In the genomic region with DNA sequence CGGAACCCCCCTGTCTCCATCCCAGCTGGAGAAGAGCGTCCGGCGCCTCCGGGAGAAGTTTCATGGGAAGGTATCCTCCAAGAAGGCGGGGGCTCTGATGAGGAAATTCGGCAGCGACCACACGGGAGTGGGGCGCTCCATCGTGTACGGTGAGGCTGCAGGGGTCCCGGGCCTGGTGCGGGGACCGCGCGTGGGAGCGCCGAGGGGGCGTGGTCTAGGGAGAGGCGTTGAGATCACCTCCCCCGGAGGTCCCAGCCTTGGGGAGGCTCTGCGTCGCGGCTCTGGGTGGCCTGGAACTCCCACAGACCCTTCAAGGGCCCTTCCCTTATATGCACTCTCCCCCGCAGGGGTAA, we compare ENCODE assay signal across 7 cellular contexts. TPM values are rescaled to one million over a fixed set of nuclear protein-coding genes. Genes with fewer than 3 reads are reported as not detected.
A peak's percentile ranks its signal among the peaks of the same experiment; 100 is the strongest.
DNase-seq lines count a peak whose midpoint lies in the region; ATAC-seq, FAIRE-seq and TF ChIP-seq lines count a peak whose summit lies in the region.

No MANE protein-coding gene starts in this region.

- 61% methylated on average over 10 of the region's 26 CpGs for WGBS in HepG2 (ENCODE audit: low lambda C conversion rate)

- peaks cover under 1% of the 10 kb centered on the region for H3K36me3 ChIP-seq in NT2/D1 (ENCODE audit: insufficient read depth, insufficient read length, low read length)
- peaks cover 2 to 4% of the 10 kb centered on the region in 2 experiments; a peak in 2 of 5 replicates for H3K36me3 ChIP-seq in HepG2 (replicated peaks in 1 of 2; ENCODE audit: control insufficient read depth in 1 of 2, insufficient read depth in 2 of 2, low read length in 2 of 2)

- ATAC-seq in HepG2 (no peak), HG02588 (IDR thresholded peaks at IDR 0.05; ENCODE audit: unreplicated experiment) (no peak), GM18519 (IDR thresholded peaks at IDR 0.05; ENCODE audit: low FRiP score, unreplicated experiment) (no peak)
- ATAC-seq in stimulated activated naive CD8-positive, alpha-beta T cell treated with anti-CD3 and anti-CD28 coated beads, Interleukin-15, Interleukin-2, amounts not matched to agents 100 U/mL and 50 U/mL, for 24 hours = no peak

- H2AFZ ChIP-seq in HepG2 (ENCODE audit: low read length) = no peak overlapping the region

- no peak for FAIRE-seq in HepG2 (lab: Jason Lieb, UNC)

- no peak for TF ChIP-seq CTCF in astrocyte of the cerebellum (IDR thresholded peaks at IDR 0.05; ENCODE audit: low read depth, low read length, missing control alignments)
- no peak for TF ChIP-seq CTCF in HepG2 (CRISPR knock-in tag; IDR thresholded peaks at IDR 0.05)

- no peak for TF ChIP-seq EP300 in HepG2 (IDR thresholded peaks at IDR 0.05; ENCODE audit: low read depth in 2 of 2, low read length in 2 of 2)
- no peak for TF ChIP-seq EP300 in HepG2 (CRISPR knock-in tag; IDR thresholded peaks at IDR 0.05; ENCODE audit: borderline replicate concordance)

- DNase-seq in NT2/D1 (ENCODE audit: low read depth, low spot score) = no peak
- no peak for DNase-seq in astrocyte of the cerebellum (ENCODE audit: low read depth)
- DNase-seq in HepG2 (ENCODE audit: low spot score) = no peak
- DNase-seq in stimulated activated naive CD8-positive, alpha-beta T cell treated with anti-CD3 and anti-CD28 coated beads, Interleukin-15, Interleukin-2, amounts not matched to agents 100 U/mL and 50 U/mL, for 24 hours = peak; percentile 66
- DNase-seq in putamen (ENCODE audit: low spot score) = no peak

- H3K4me3 ChIP-seq in NT2/D1 (ENCODE audit: insufficient read length, low read depth) (peak overlapping the region; percentile 83), astrocyte of the cerebellum (ENCODE audit: low read depth, low read length) (peak overlapping the region; percentile 95), HepG2 (replicated peaks in 1 of 3; ENCODE audit: insufficient read depth in 1 of 3, low read depth in 2 of 3, low read length in 3 of 3) (peak overlapping the region; percentile 82 to 95 (median 91); a peak in 5 of 6 replicates)

- CTCF ChIA-PET in HepG2 (lab: Yijun Ruan, JAX; ENCODE audit: low intra/inter-chr PET ratio, low total read pairs) = no interaction called here

- H3K79me2 ChIP-seq in HepG2 (ENCODE audit: insufficient read depth, low read length) = no peaks in the 10 kb centered on the region

- intact Hi-C loops in HepG2 (cut with micrococcal nuclease; ENCODE audit: unreplicated experiment) = no loop called here

- no peaks in the 10 kb centered on the region for H4K20me1 ChIP-seq in HepG2 (ENCODE audit: insufficient read depth, low read length)

- H3K27ac ChIP-seq in HepG2 (ENCODE audit: extremely low read length, insufficient read depth, low read length) = no peak overlapping the region

- H3K4me2 ChIP-seq in HepG2 (ENCODE audit: low read depth, low read length) = peak overlapping the region; percentile 86

- H3K9ac ChIP-seq in NT2/D1 (ENCODE audit: insufficient read length, low read depth) (peak overlapping the region; percentile 56), HepG2 (ENCODE audit: insufficient read depth, low read depth, low read length) (0 out of 2 replicates have a peak overlapping the region, but pooled peaks have one; percentile 5)

- no peaks in the 10 kb centered on the region for H3K9me3 ChIP-seq in NT2/D1 (ENCODE audit: insufficient read depth, low read length)
- H3K9me3 ChIP-seq in HepG2 (ENCODE audit: low read length) = no peaks in the 10 kb centered on the region

- no peak for TF ChIP-seq RAD21 in HepG2 (CRISPR knock-in tag; IDR thresholded peaks at IDR 0.05)

- POLR2A ChIA-PET in HepG2 (lab: Yijun Ruan, JAX) = interaction anchor here (0.6 kb wide), 1 partner anchor 139 kb away, joined by 3 read pairs; no protein-coding TSS in a partner anchor

- TF ChIP-seq POLR2A in HepG2 (IDR thresholded peaks at IDR 0.05; ENCODE audit: insufficient read depth in 1 of 2, low read depth in 2 of 2, low read length in 2 of 2) = no peak

- no TSS peak for BruUV-seq in HepG2 (replicated peaks; lab: Mats Ljungman, UMichigan)

- in situ Hi-C loops in astrocyte of the cerebellum (cut with HindIII; ENCODE audit: low sequenced_read_pairs) (no loop called here), HepG2 (cut with HindIII; ENCODE audit: extremely low pct_ligation_motif_present, low pct_unique_long_range_greater_than_20kb) (no loop called here)

- H3K27me3 ChIP-seq in NT2/D1 (ENCODE audit: insufficient read depth, insufficient read length) (peaks cover 11% of the 10 kb centered on the region), HepG2 (ENCODE audit: control insufficient read depth in 1 of 2, insufficient read depth in 2 of 2, low read length in 2 of 2) (no peaks in the 10 kb centered on the region)

- H3K4me1 ChIP-seq in NT2/D1 (ENCODE audit: insufficient read depth, insufficient read length) (peaks cover 2% of the 10 kb centered on the region), HepG2 (ENCODE audit: insufficient read depth, low read length) (peaks cover 45% of the 10 kb centered on the region)

RNA-seq across cellular contexts. Expression of a gene that starts 0.8 kb away (rescaled TPM):
- 8.9 and 12.3 TPM in 2 replicates for total RNA-seq in HepG2 (2016; rRNA removed; fragmentation: Illumina TruSeq; extraction: Trizol)
- total RNA-seq in HepG2 (2016; cell fraction: cytosol; rRNA removed; fragmentation: Illumina TruSeq; extraction: Trizol; ENCODE audit: low read depth) = 7.9 and 8.8 TPM in 2 replicates
- 9.0 and 12.8 TPM in 2 replicates for total RNA-seq in HepG2 (2016; cell fraction: insoluble cytoplasmic fraction; rRNA removed; fragmentation: Illumina TruSeq; extraction: Trizol)
- total RNA-seq in HepG2 (2016; cell fraction: membrane; rRNA removed; fragmentation: Illumina TruSeq; extraction: Trizol) = 14.0 and 14.3 TPM in 2 replicates
- 8.6 and 11.4 TPM in 2 replicates for total RNA-seq in HepG2 (2016; cell fraction: nucleus; rRNA removed; fragmentation: Illumina TruSeq; extraction: Trizol)
- polyA plus RNA-seq in HepG2 (2011; rRNA removed) = 36.4 and 47.5 TPM in 2 replicates
- 25.4 and 30.5 TPM in 2 replicates for polyA plus RNA-seq in HepG2 (2011; cell fraction: cytosol; rRNA removed)
- polyA plus RNA-seq in HepG2 (2011; cell fraction: nucleus; rRNA removed) = 157 and 161 TPM in 2 replicates
- 11.5 and 18.6 TPM in 2 replicates for polyA plus RNA-seq in HepG2 (2012)
- 9.0 and 10.1 TPM in 2 replicates for polyA plus RNA-seq in HepG2 (2016; cell fraction: cytosol; fragmentation: Illumina TruSeq; extraction: Trizol; ENCODE audit: low read depth)
- 12.6 and 14.6 TPM in 2 replicates for polyA plus RNA-seq in HepG2 (2016; cell fraction: insoluble cytoplasmic fraction; fragmentation: Illumina TruSeq; extraction: Trizol; ENCODE audit: low read depth)
- polyA plus RNA-seq in HepG2 (2016; cell fraction: membrane; fragmentation: Illumina TruSeq; extraction: Trizol; ENCODE audit: low read depth) = 13.7 and 14.9 TPM in 2 replicates
- 35.0 and 36.4 TPM in 2 replicates for polyA plus RNA-seq in HepG2 (2016; cell fraction: nucleus; fragmentation: Illumina TruSeq; extraction: Trizol; ENCODE audit: insufficient read depth, low read depth)
- polyA minus RNA-seq in HepG2 (2011; rRNA and poly(A)+ RNA removed; ENCODE audit: low replicate concordance) = 19.0 and 19.3 TPM in 2 replicates
- 13.9 and 15.2 TPM in 2 replicates for polyA minus RNA-seq in HepG2 (2011; cell fraction: cytosol; rRNA and poly(A)+ RNA removed)
- polyA minus RNA-seq in HepG2 (2011; cell fraction: nucleus; rRNA and poly(A)+ RNA removed) = 18.2 and 21.1 TPM in 2 replicates

RNA-seq across cellular contexts. Expression of a gene that starts 15.6 kb away (rescaled TPM):
- 0.15 TPM in 1 of 2 replicates, not detected in the other for total RNA-seq in HepG2 (2016; rRNA removed; fragmentation: Illumina TruSeq; extraction: Trizol)
- not detected in 2 replicates for total RNA-seq in HepG2 (2016; cell fraction: cytosol; rRNA removed; fragmentation: Illumina TruSeq; extraction: Trizol; ENCODE audit: low read depth)
- total RNA-seq in HepG2 (2016; cell fraction: insoluble cytoplasmic fraction; rRNA removed; fragmentation: Illumina TruSeq; extraction: Trizol) = 0.24 TPM in 1 of 2 replicates, not detected in the other
- 0.14 TPM in 1 of 2 replicates, not detected in the other for total RNA-seq in HepG2 (2016; cell fraction: membrane; rRNA removed; fragmentation: Illumina TruSeq; extraction: Trizol)
- total RNA-seq in HepG2 (2016; cell fraction: nucleus; rRNA removed; fragmentation: Illumina TruSeq; extraction: Trizol) = 0.31 TPM in 1 of 2 replicates, not detected in the other
- 1.4 and 2.2 TPM in 2 replicates for polyA plus RNA-seq in HepG2 (2011; rRNA removed)
- polyA plus RNA-seq in HepG2 (2011; cell fraction: cytosol; rRNA removed) = 1.8 and 2.1 TPM in 2 replicates
- polyA plus RNA-seq in HepG2 (2011; cell fraction: nucleus; rRNA removed) = 4.3 and 5.8 TPM in 2 replicates
- polyA plus RNA-seq in HepG2 (2012) = 0.85 and 1.0 TPM in 2 replicates
- polyA plus RNA-seq in HepG2 (2016; cell fraction: cytosol; fragmentation: Illumina TruSeq; extraction: Trizol; ENCODE audit: low read depth) = 0.18 and 0.20 TPM in 2 replicates
- 0.16 TPM in 1 of 2 replicates, not detected in the other for polyA plus RNA-seq in HepG2 (2016; cell fraction: insoluble cytoplasmic fraction; fragmentation: Illumina TruSeq; extraction: Trizol; ENCODE audit: low read depth)
- polyA plus RNA-seq in HepG2 (2016; cell fraction: membrane; fragmentation: Illumina TruSeq; extraction: Trizol; ENCODE audit: low read depth) = 0.09 TPM in 1 of 2 replicates, not detected in the other
- 0.70 TPM in 1 of 2 replicates, not detected in the other for polyA plus RNA-seq in HepG2 (2016; cell fraction: nucleus; fragmentation: Illumina TruSeq; extraction: Trizol; ENCODE audit: insufficient read depth, low read depth)
- 0.30 and 0.96 TPM in 2 replicates for polyA minus RNA-seq in HepG2 (2011; rRNA and poly(A)+ RNA removed; ENCODE audit: low replicate concordance)
- polyA minus RNA-seq in HepG2 (2011; cell fraction: cytosol; rRNA and poly(A)+ RNA removed) = 0.53 and 0.89 TPM in 2 replicates
- 0.25 and 0.52 TPM in 2 replicates for polyA minus RNA-seq in HepG2 (2011; cell fraction: nucleus; rRNA and poly(A)+ RNA removed)

RNA-seq across cellular contexts. Expression of a gene that starts 19.3 kb away (rescaled TPM):
- 23.9 and 36.2 TPM in 2 replicates for total RNA-seq in HepG2 (2016; rRNA removed; fragmentation: Illumina TruSeq; extraction: Trizol)
- total RNA-seq in HepG2 (2016; cell fraction: cytosol; rRNA removed; fragmentation: Illumina TruSeq; extraction: Trizol; ENCODE audit: low read depth) = 17.2 and 20.8 TPM in 2 replicates
- total RNA-seq in HepG2 (2016; cell fraction: insoluble cytoplasmic fraction; rRNA removed; fragmentation: Illumina TruSeq; extraction: Trizol) = 22.0 and 41.0 TPM in 2 replicates
- 19.3 and 20.0 TPM in 2 replicates for total RNA-seq in HepG2 (2016; cell fraction: membrane; rRNA removed; fragmentation: Illumina TruSeq; extraction: Trizol)
- 29.5 and 36.7 TPM in 2 replicates for total RNA-seq in HepG2 (2016; cell fraction: nucleus; rRNA removed; fragmentation: Illumina TruSeq; extraction: Trizol)
- 41.9 and 53.5 TPM in 2 replicates for polyA plus RNA-seq in HepG2 (2011; rRNA removed)
- 25.0 and 35.7 TPM in 2 replicates for polyA plus RNA-seq in HepG2 (2011; cell fraction: cytosol; rRNA removed)
- polyA plus RNA-seq in HepG2 (2011; cell fraction: nucleus; rRNA removed) = 105 and 138 TPM in 2 replicates
- polyA plus RNA-seq in HepG2 (2012) = 23.5 and 24.7 TPM in 2 replicates
- polyA plus RNA-seq in HepG2 (2016; cell fraction: cytosol; fragmentation: Illumina TruSeq; extraction: Trizol; ENCODE audit: low read depth) = 7.2 and 9.4 TPM in 2 replicates
- polyA plus RNA-seq in HepG2 (2016; cell fraction: insoluble cytoplasmic fraction; fragmentation: Illumina TruSeq; extraction: Trizol; ENCODE audit: low read depth) = 27.4 and 29.3 TPM in 2 replicates
- 9.2 and 10.0 TPM in 2 replicates for polyA plus RNA-seq in HepG2 (2016; cell fraction: membrane; fragmentation: Illumina TruSeq; extraction: Trizol; ENCODE audit: low read depth)
- polyA plus RNA-seq in HepG2 (2016; cell fraction: nucleus; fragmentation: Illumina TruSeq; extraction: Trizol; ENCODE audit: insufficient read depth, low read depth) = 78.4 and 87.0 TPM in 2 replicates
- polyA minus RNA-seq in HepG2 (2011; rRNA and poly(A)+ RNA removed; ENCODE audit: low replicate concordance) = 133 and 258 TPM in 2 replicates
- 18.6 and 19.3 TPM in 2 replicates for polyA minus RNA-seq in HepG2 (2011; cell fraction: cytosol; rRNA and poly(A)+ RNA removed)
- polyA minus RNA-seq in HepG2 (2011; cell fraction: nucleus; rRNA and poly(A)+ RNA removed) = 54.0 and 63.7 TPM in 2 replicates

RNA-seq across cellular contexts. Expression of a gene that starts 24.6 kb away (rescaled TPM):
- total RNA-seq in HepG2 (2016; rRNA removed; fragmentation: Illumina TruSeq; extraction: Trizol) = 1.5 and 4.0 TPM in 2 replicates
- 0.44 and 0.51 TPM in 2 replicates for total RNA-seq in HepG2 (2016; cell fraction: cytosol; rRNA removed; fragmentation: Illumina TruSeq; extraction: Trizol; ENCODE audit: low read depth)
- total RNA-seq in HepG2 (2016; cell fraction: insoluble cytoplasmic fraction; rRNA removed; fragmentation: Illumina TruSeq; extraction: Trizol) = 1.2 and 3.7 TPM in 2 replicates
- 1.00 and 1.3 TPM in 2 replicates for total RNA-seq in HepG2 (2016; cell fraction: membrane; rRNA removed; fragmentation: Illumina TruSeq; extraction: Trizol)
- 3.5 and 5.0 TPM in 2 replicates for total RNA-seq in HepG2 (2016; cell fraction: nucleus; rRNA removed; fragmentation: Illumina TruSeq; extraction: Trizol)
- 7.8 and 13.2 TPM in 2 replicates for polyA plus RNA-seq in HepG2 (2011; rRNA removed)
- 3.7 and 6.4 TPM in 2 replicates for polyA plus RNA-seq in HepG2 (2011; cell fraction: cytosol; rRNA removed)
- polyA plus RNA-seq in HepG2 (2011; cell fraction: nucleus; rRNA removed) = 54.8 and 89.7 TPM in 2 replicates
- polyA plus RNA-seq in HepG2 (2012) = 9.0 and 12.8 TPM in 2 replicates
- 0.51 and 0.64 TPM in 2 replicates for polyA plus RNA-seq in HepG2 (2016; cell fraction: cytosol; fragmentation: Illumina TruSeq; extraction: Trizol; ENCODE audit: low read depth)
- polyA plus RNA-seq in HepG2 (2016; cell fraction: insoluble cytoplasmic fraction; fragmentation: Illumina TruSeq; extraction: Trizol; ENCODE audit: low read depth) = 2.7 and 3.1 TPM in 2 replicates
- 0.66 and 0.74 TPM in 2 replicates for polyA plus RNA-seq in HepG2 (2016; cell fraction: membrane; fragmentation: Illumina TruSeq; extraction: Trizol; ENCODE audit: low read depth)
- polyA plus RNA-seq in HepG2 (2016; cell fraction: nucleus; fragmentation: Illumina TruSeq; extraction: Trizol; ENCODE audit: insufficient read depth, low read depth) = 26.8 and 36.2 TPM in 2 replicates
- polyA minus RNA-seq in HepG2 (2011; rRNA and poly(A)+ RNA removed; ENCODE audit: low replicate concordance) = 18.1 and 21.5 TPM in 2 replicates
- polyA minus RNA-seq in HepG2 (2011; cell fraction: cytosol; rRNA and poly(A)+ RNA removed) = 5.4 and 5.5 TPM in 2 replicates
- polyA minus RNA-seq in HepG2 (2011; cell fraction: nucleus; rRNA and poly(A)+ RNA removed) = 8.0 and 12.6 TPM in 2 replicates

RNA-seq across cellular contexts. Expression of a gene that starts 32.8 kb away (rescaled TPM):
- total RNA-seq in HepG2 (2016; rRNA removed; fragmentation: Illumina TruSeq; extraction: Trizol) = 173 and 206 TPM in 2 replicates
- 168 and 195 TPM in 2 replicates for total RNA-seq in HepG2 (2016; cell fraction: cytosol; rRNA removed; fragmentation: Illumina TruSeq; extraction: Trizol; ENCODE audit: low read depth)
- total RNA-seq in HepG2 (2016; cell fraction: insoluble cytoplasmic fraction; rRNA removed; fragmentation: Illumina TruSeq; extraction: Trizol) = 150 and 220 TPM in 2 replicates
- 162 and 175 TPM in 2 replicates for total RNA-seq in HepG2 (2016; cell fraction: membrane; rRNA removed; fragmentation: Illumina TruSeq; extraction: Trizol)
- 111 and 116 TPM in 2 replicates for total RNA-seq in HepG2 (2016; cell fraction: nucleus; rRNA removed; fragmentation: Illumina TruSeq; extraction: Trizol)
- polyA plus RNA-seq in HepG2 (2011; rRNA removed) = 135 and 141 TPM in 2 replicates
- 116 and 159 TPM in 2 replicates for polyA plus RNA-seq in HepG2 (2011; cell fraction: cytosol; rRNA removed)
- polyA plus RNA-seq in HepG2 (2011; cell fraction: nucleus; rRNA removed) = 984 and 1,211 TPM in 2 replicates
- 126 and 143 TPM in 2 replicates for polyA plus RNA-seq in HepG2 (2012)
- polyA plus RNA-seq in HepG2 (2016; cell fraction: cytosol; fragmentation: Illumina TruSeq; extraction: Trizol; ENCODE audit: low read depth) = 131 and 139 TPM in 2 replicates
- 150 and 174 TPM in 2 replicates for polyA plus RNA-seq in HepG2 (2016; cell fraction: insoluble cytoplasmic fraction; fragmentation: Illumina TruSeq; extraction: Trizol; ENCODE audit: low read depth)
- 143 and 147 TPM in 2 replicates for polyA plus RNA-seq in HepG2 (2016; cell fraction: membrane; fragmentation: Illumina TruSeq; extraction: Trizol; ENCODE audit: low read depth)
- 284 and 296 TPM in 2 replicates for polyA plus RNA-seq in HepG2 (2016; cell fraction: nucleus; fragmentation: Illumina TruSeq; extraction: Trizol; ENCODE audit: insufficient read depth, low read depth)
- 86.0 and 105 TPM in 2 replicates for polyA minus RNA-seq in HepG2 (2011; rRNA and poly(A)+ RNA removed; ENCODE audit: low replicate concordance)
- 35.8 and 39.9 TPM in 2 replicates for polyA minus RNA-seq in HepG2 (2011; cell fraction: cytosol; rRNA and poly(A)+ RNA removed)
- 64.5 and 67.1 TPM in 2 replicates for polyA minus RNA-seq in HepG2 (2011; cell fraction: nucleus; rRNA and poly(A)+ RNA removed)
